In the genomic region with DNA sequence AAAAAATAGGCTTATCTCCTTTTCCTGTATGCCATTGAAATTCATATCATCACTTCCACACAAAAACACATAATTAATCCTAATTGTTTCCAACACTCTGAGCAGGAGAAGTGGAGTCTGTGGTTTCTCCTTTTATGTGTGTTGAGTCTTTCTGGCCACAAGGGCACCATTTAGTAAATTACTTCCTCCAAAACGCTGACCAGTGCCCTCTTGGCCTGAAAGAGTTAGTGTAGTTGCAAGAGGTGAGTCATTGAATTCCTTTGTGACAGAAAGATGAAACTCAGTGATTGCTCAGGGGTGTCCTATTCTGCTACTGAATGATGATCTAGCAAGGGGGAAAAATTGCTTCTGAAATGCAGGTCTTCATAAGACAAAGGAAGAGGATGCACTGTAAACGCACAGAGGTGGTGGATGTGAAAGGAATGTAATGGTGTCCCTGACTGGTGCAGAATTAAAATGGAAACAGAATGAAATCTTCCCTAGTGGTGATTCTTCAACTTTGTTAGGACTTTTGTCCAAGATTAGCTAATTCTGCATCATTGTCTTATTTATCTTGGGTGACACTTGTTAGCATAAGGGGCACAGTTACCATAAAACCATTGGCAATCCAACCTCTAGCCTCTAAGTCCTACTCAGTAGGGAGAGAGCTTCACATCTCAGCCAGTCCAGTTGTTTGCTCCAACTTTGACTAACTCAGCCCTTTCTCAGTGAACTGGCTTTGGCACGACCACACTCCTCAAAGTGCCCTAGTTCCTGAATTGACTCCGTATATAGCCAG, we compare ENCODE assay signal across 10 cellular contexts.
DNase-seq lines count a peak whose midpoint lies in the region; ATAC-seq, FAIRE-seq and TF ChIP-seq lines count a peak whose summit lies in the region.
"Had no signal": no experiment of that assay in that cellular context is flagged by ENCODE, and none has a peak within 500 bp of the region (broad histone marks: within the 10 kb centered on the region; RNA-seq: fewer than 3 reads in every experiment).

No MANE protein-coding gene starts in this region.

- H3K27ac ChIP-seq in AG04450 (ENCODE audit: low read depth, low read length): no peak overlapping the region
- H3K27ac ChIP-seq: KMS-11 had no signal

- ATAC-seq in HG03432 (IDR thresholded peaks at IDR 0.05; ENCODE audit: unreplicated experiment): peak; percentile 59

- H3K27me3 ChIP-seq in AG04450 (ENCODE audit: control insufficient read depth, insufficient read depth, low read length): no peaks in the 10 kb centered on the region

- POLR2A ChIA-PET in AG04450 (lab: Yijun Ruan, JAX): no interaction called here

- DNase-seq in AG04450 (ENCODE audit: low read depth, low spot score) (no peak), islet precursor cell (peak; percentile 90), NCI-H774 (lab: John Stamatoyannopoulos, UW) (no peak), anterior cingulate cortex (lab: John Stamatoyannopoulos, UW) (no peak), NCI-H345 (lab: John Stamatoyannopoulos, UW) (no peak)
- DNase-seq in activated effector memory CD4-positive, alpha-beta T cell treated with anti-CD3 and anti-CD28 coated beads, Interleukin-2, amount 50 U/mL, for 16 hours: no peak

- TF ChIP-seq CTCF in AG04450 (IDR thresholded peaks at IDR 0.05; ENCODE audit: low read depth, low read length): peak; percentile 45

- CTCF ChIA-PET in AG04450 (lab: Charles Lee): interaction anchor here (9.1 kb wide), 1 partner anchor 151 kb away, joined by 188 read pairs; no protein-coding TSS in a partner anchor

- peaks cover 2% of the 10 kb centered on the region; the same call in 1 of the 2 replicates for H3K9me3 ChIP-seq in AG04450 (ENCODE audit: control insufficient read depth, insufficient read depth, low read length)
- H3K9me3 ChIP-seq: thoracic aorta had no signal

- no peak overlapping the region for H3K4me3 ChIP-seq in AG04450 (ENCODE audit: low read depth, low read length)
- H3K4me3 ChIP-seq: thoracic aorta had no signal

- FAIRE-seq in TTC549 (lab: Jason Lieb, UNC): peak; percentile 98
